6 cellular contexts compared by ENCODE assay signal in genomic region chr11:316031-316701, GRCh38. TPM values are rescaled to one million over a fixed set of nuclear protein-coding genes. Genes with fewer than 3 reads are reported as not detected.
DNase-seq lines count a peak whose midpoint lies in the region; ATAC-seq lines count a peak whose summit lies in the region.

No MANE protein-coding gene starts in this region.

- H3K4ac ChIP-seq in mesenchymal stem cell (ENCODE audit: low read depth in 1 of 2, low read length in 2 of 2) = peak overlapping the region; percentile 19 to 94

- H3K4me3 Mint-ChIP-seq in CD4-positive, CD25-positive, alpha-beta regulatory T cell = peak overlapping the region; percentile 90 to 96 (median 94)

- H3K4me2 ChIP-seq in mesenchymal stem cell (ENCODE audit: low read length, poor library complexity, severe bottlenecking) = peak overlapping the region; percentile 23

- peak overlapping the region; percentile 66 for H3K4me3 ChIP-seq in CD4-positive, CD25-positive, alpha-beta regulatory T cell (ENCODE audit: low read depth, low read length)
- H3K4me3 ChIP-seq in mesenchymal stem cell (ENCODE audit: insufficient read depth in 1 of 2, low read depth in 1 of 2, low read length in 2 of 2) = peak overlapping the region; percentile 36 to 91

- peak overlapping the region; percentile 79 for H2BK120ac ChIP-seq in mesenchymal stem cell (ENCODE audit: low read depth, low read length)

- peak overlapping the region; percentile 94 to 96 (median 95) for H3K27ac Mint-ChIP-seq in CD4-positive, CD25-positive, alpha-beta regulatory T cell
- peak overlapping the region; percentile 92 to 99 for H3K27ac Mint-ChIP-seq in activated naive CD4-positive, alpha-beta T cell treated with anti-CD3 and anti-CD28 coated beads, Interleukin-2, amount 50 U/mL, for 72 hours

- no peaks in the 10 kb centered on the region for H3K9me3 ChIP-seq in CD4-positive, CD25-positive, alpha-beta regulatory T cell (ENCODE audit: control insufficient read depth in 2 of 2, low read length in 2 of 2)
- no peaks in the 10 kb centered on the region for H3K9me3 ChIP-seq in mesenchymal stem cell (ENCODE audit: control insufficient read depth, low read length)

- H4K8ac ChIP-seq in mesenchymal stem cell (ENCODE audit: low read length) = peak overlapping the region; percentile 89

- no peak for ATAC-seq in CD4-positive, CD25-positive, alpha-beta regulatory T cell (ENCODE audit: low read depth in 2 of 2)
- ATAC-seq in activated naive CD4-positive, alpha-beta T cell treated with anti-CD3 and anti-CD28 coated beads, Interleukin-2, amount 50 U/mL, for 72 hours = no peak
- no peak for ATAC-seq in GM21423 (IDR thresholded peaks at IDR 0.05; ENCODE audit: unreplicated experiment)

- WGBS in mesenchymal stem cell = 29% methylated on average over 56 of the region's 64 CpGs

- no peaks in the 10 kb centered on the region for H3K9me3 Mint-ChIP-seq in CD4-positive, CD25-positive, alpha-beta regulatory T cell
- no peaks in the 10 kb centered on the region for H3K9me3 Mint-ChIP-seq in activated naive CD4-positive, alpha-beta T cell treated with anti-CD3 and anti-CD28 coated beads, Interleukin-2, amount 50 U/mL, for 72 hours

- peaks cover 6 to 59% (median 25%) of the 10 kb centered on the region in 4 donors for H3K4me1 Mint-ChIP-seq in CD4-positive, CD25-positive, alpha-beta regulatory T cell

- peak overlapping the region; percentile 84 for H3K27ac ChIP-seq in CD4-positive, CD25-positive, alpha-beta regulatory T cell (ENCODE audit: insufficient read depth, low read length, poor library complexity, severe bottlenecking)
- H3K27ac ChIP-seq in mesenchymal stem cell (ENCODE audit: low read length, poor library complexity, severe bottlenecking) = no peak overlapping the region

- peak overlapping the region; percentile 65 to 77 for H2BK12ac ChIP-seq in mesenchymal stem cell (ENCODE audit: low read length in 2 of 2)

- DNase-seq in CD4-positive, CD25-positive, alpha-beta regulatory T cell = peak in 1 of 3 donors; percentile 45
- peak in 1 of 2 donors; percentile 71 for DNase-seq in activated naive CD4-positive, alpha-beta T cell treated with anti-CD3 and anti-CD28 coated beads, Interleukin-2, amount 50 U/mL, for 72 hours (ENCODE audit: low spot score in 2 of 2)
- DNase-seq in mesenchymal stem cell (peak; percentile 40), NCI-H446 treated with DMSO at 0.1 percent for 48 hours (lab: John Stamatoyannopoulos, UW) (no peak), NCI-H146 (lab: John Stamatoyannopoulos, UW) (no peak)

- H3K14ac ChIP-seq in mesenchymal stem cell (ENCODE audit: low read length in 2 of 2) = peak overlapping the region in 1 of 2 experiments; percentile 74

- no peaks in the 10 kb centered on the region for H3K27me3 ChIP-seq in CD4-positive, CD25-positive, alpha-beta regulatory T cell (ENCODE audit: control insufficient read depth, insufficient read depth, low read length)
- peaks cover 0 to 10% of the 10 kb centered on the region in 2 experiments for H3K27me3 ChIP-seq in mesenchymal stem cell (ENCODE audit: control insufficient read depth in 1 of 2, insufficient read depth in 1 of 2, low read length in 2 of 2)

- H2BK5ac ChIP-seq in mesenchymal stem cell (ENCODE audit: low read depth, low read length, poor library complexity, severe bottlenecking) = no peak overlapping the region

- H2BK15ac ChIP-seq in mesenchymal stem cell (ENCODE audit: low read depth, poor library complexity, severe bottlenecking) = peak overlapping the region; percentile 89

- peak overlapping the region in 1 of 2 experiments; percentile 100 for H3K23ac ChIP-seq in mesenchymal stem cell (ENCODE audit: low read length in 2 of 2)

- peaks cover 64% of the 10 kb centered on the region for H3K4me1 ChIP-seq in CD4-positive, CD25-positive, alpha-beta regulatory T cell (ENCODE audit: control insufficient read depth, insufficient read depth, low read length, poor library complexity, severe bottlenecking)
- H3K4me1 ChIP-seq in mesenchymal stem cell (ENCODE audit: control insufficient read depth, insufficient read depth, low read depth, low read length) = peaks cover 41% of the 10 kb centered on the region

- peaks cover 25% of the 10 kb centered on the region for H3K27me3 Mint-ChIP-seq in CD4-positive, CD25-positive, alpha-beta regulatory T cell

- peak overlapping the region; percentile 89 to 90 for H3K18ac ChIP-seq in mesenchymal stem cell (ENCODE audit: low read depth in 1 of 2, low read length in 2 of 2)

- peak overlapping the region; percentile 75 for H4K91ac ChIP-seq in mesenchymal stem cell (ENCODE audit: low read length)

- peak overlapping the region; percentile 88 for H3K9ac ChIP-seq in mesenchymal stem cell (ENCODE audit: low read length)

- peak overlapping the region; percentile 80 for H2AK5ac ChIP-seq in mesenchymal stem cell (ENCODE audit: low read length, severe bottlenecking)

- H3K79me1 ChIP-seq in mesenchymal stem cell (replicated peaks; ENCODE audit: low read length, poor library complexity, severe bottlenecking) = peaks cover 12% of the 10 kb centered on the region

- peaks cover 12% of the 10 kb centered on the region for H3K36me3 Mint-ChIP-seq in CD4-positive, CD25-positive, alpha-beta regulatory T cell
- H3K36me3 Mint-ChIP-seq in activated naive CD4-positive, alpha-beta T cell treated with anti-CD3 and anti-CD28 coated beads, Interleukin-2, amount 50 U/mL, for 72 hours = peaks cover 48 to 55% of the 10 kb centered on the region in 2 donors

- no peaks in the 10 kb centered on the region for H3K36me3 ChIP-seq in CD4-positive, CD25-positive, alpha-beta regulatory T cell (ENCODE audit: control insufficient read depth, insufficient read depth, low read length)
- peaks cover 0 to 7% of the 10 kb centered on the region in 2 experiments for H3K36me3 ChIP-seq in mesenchymal stem cell (ENCODE audit: control insufficient read depth in 1 of 2, insufficient read depth in 2 of 2, low read depth in 1 of 2, low read length in 2 of 2)

- H2AFZ ChIP-seq in mesenchymal stem cell (ENCODE audit: low read depth, low read length) = no peak overlapping the region

RNA-seq across cellular contexts. Expression of gene IFITM1, which starts 2.3 kb away (rescaled TPM):
- total RNA-seq in CD4-positive, CD25-positive, alpha-beta regulatory T cell = 320 TPM
- polyA plus RNA-seq in CD4-positive, CD25-positive, alpha-beta regulatory T cell = 1,000 to 10,000 TPM; 1,249 to 1,544 (median 1,415) TPM
- 100 to 1,000 TPM in 1 of 2 donors, 10 to 100 TPM in 1; 91.3 to 436 TPM for total RNA-seq in activated naive CD4-positive, alpha-beta T cell treated with anti-CD3 and anti-CD28 coated beads, Interleukin-2, amount 50 U/mL, for 72 hours
- polyA plus RNA-seq in mesenchymal stem cell (2013, experiment 1 of 2) = 395 TPM
- 368 TPM for polyA plus RNA-seq in mesenchymal stem cell (2013, experiment 2 of 2)

RNA-seq across cellular contexts. Expression of gene IFITM3, which starts 4.5 kb away (rescaled TPM):
- 6.7 TPM for total RNA-seq in CD4-positive, CD25-positive, alpha-beta regulatory T cell
- polyA plus RNA-seq in CD4-positive, CD25-positive, alpha-beta regulatory T cell = 10 to 100 TPM in 2 of 4 donors, 1 to 10 TPM in 2; 3.5 to 94.8 (median 42.6) TPM
- 100 to 1,000 TPM in 1 of 2 donors, 10 to 100 TPM in 1; 51.8 to 139 TPM for total RNA-seq in activated naive CD4-positive, alpha-beta T cell treated with anti-CD3 and anti-CD28 coated beads, Interleukin-2, amount 50 U/mL, for 72 hours
- polyA plus RNA-seq in mesenchymal stem cell (2013, experiment 1 of 2) = 2,969 TPM
- 2,910 TPM for polyA plus RNA-seq in mesenchymal stem cell (2013, experiment 2 of 2)

RNA-seq across cellular contexts. Expression of gene IFITM2, which starts 8.6 kb away (rescaled TPM):
- total RNA-seq in CD4-positive, CD25-positive, alpha-beta regulatory T cell = 376 TPM
- polyA plus RNA-seq in CD4-positive, CD25-positive, alpha-beta regulatory T cell = 1,000 to 10,000 TPM; 1,701 to 2,097 (median 1,858) TPM
- 100 to 1,000 TPM; 385 to 785 TPM for total RNA-seq in activated naive CD4-positive, alpha-beta T cell treated with anti-CD3 and anti-CD28 coated beads, Interleukin-2, amount 50 U/mL, for 72 hours
- polyA plus RNA-seq in mesenchymal stem cell (2013, experiment 1 of 2) = 1,548 TPM
- polyA plus RNA-seq in mesenchymal stem cell (2013, experiment 2 of 2) = 1,588 TPM

RNA-seq across cellular contexts. Expression of gene IFITM5, which starts 16.8 kb away (rescaled TPM):
- total RNA-seq in CD4-positive, CD25-positive, alpha-beta regulatory T cell = not detected
- not detected for polyA plus RNA-seq in CD4-positive, CD25-positive, alpha-beta regulatory T cell
- total RNA-seq in activated naive CD4-positive, alpha-beta T cell treated with anti-CD3 and anti-CD28 coated beads, Interleukin-2, amount 50 U/mL, for 72 hours = not detected
- polyA plus RNA-seq in mesenchymal stem cell (2013, experiment 1 of 2) = not detected
- polyA plus RNA-seq in mesenchymal stem cell (2013, experiment 2 of 2) = not detected

RNA-seq across cellular contexts. Expression of gene PGGHG, which starts 27.2 kb away (rescaled TPM):
- 188 TPM for total RNA-seq in CD4-positive, CD25-positive, alpha-beta regulatory T cell
- polyA plus RNA-seq in CD4-positive, CD25-positive, alpha-beta regulatory T cell = 1 to 10 TPM; 1.5 to 2.9 (median 2.5) TPM
- 100 to 1,000 TPM in 1 of 2 donors, 10 to 100 TPM in 1; 97.8 to 695 TPM for total RNA-seq in activated naive CD4-positive, alpha-beta T cell treated with anti-CD3 and anti-CD28 coated beads, Interleukin-2, amount 50 U/mL, for 72 hours
- polyA plus RNA-seq in mesenchymal stem cell (2013, experiment 1 of 2) = 35.9 TPM
- polyA plus RNA-seq in mesenchymal stem cell (2013, experiment 2 of 2) = 33.3 TPM
